In genomic region chr20:44083220-44083933, GRCh38 we compare ENCODE assay signal across 11 cellular contexts.
DNase-seq lines count a peak whose midpoint lies in the region; ATAC-seq and TF ChIP-seq lines count a peak whose summit lies in the region.
"Had no signal": no experiment of that assay in that cellular context is flagged by ENCODE, and none has a peak within 500 bp of the region (broad histone marks: within the 10 kb centered on the region; RNA-seq: fewer than 3 reads in every experiment).

No MANE protein-coding gene starts in this region.

- CTCF ChIA-PET in IMR-90 (lab: Yijun Ruan, JAX): interaction anchor here (0.7 kb wide), 1 partner anchor 318 kb away, joined by 5 read pairs; no protein-coding TSS in a partner anchor

- DNase-seq in AG10803 (ENCODE audit: low read depth) (peak; percentile 43), IMR-90 (peak; percentile 58), amniotic stem cell (lab: John Stamatoyannopoulos, UW) (peak; percentile 46), hepatic stellate cell (ENCODE audit: low spot score) (peak; percentile 32), germinal center (ENCODE audit: low spot score) (no peak), foreskin melanocyte (no peak)
- DNase-seq in activated naive CD4-positive, alpha-beta T cell treated with anti-CD3 and anti-CD28 coated beads, Interleukin-2, amount 50 U/mL, for 72 hours (ENCODE audit: low spot score in 2 of 2): no peak
- DNase-seq: activated effector memory CD4-positive, alpha-beta T cell treated with Interleukin-2 at 50 U/mL for 16 hours; immature natural killer cell had no signal

- H3K14ac ChIP-seq in IMR-90 (replicated peaks; ENCODE audit: low read depth, low read length): no peak overlapping the region

- POLR2A ChIA-PET in IMR-90 (lab: Charles Lee; ENCODE audit: unreplicated experiment): no interaction called here

- H4K8ac ChIP-seq in IMR-90 (ENCODE audit: low read depth in 2 of 2, low read length in 2 of 2): no peak overlapping the region

- no peaks in the 10 kb centered on the region for H4K20me1 ChIP-seq in IMR-90 (ENCODE audit: insufficient read depth, low read length)
- H4K20me1 ChIP-seq: BLaER1 treated with 17β-estradiol and CSF1 and Interleukin-3, amounts not matched to agents 10 nM and 100 nM had no signal

- no peak for TF ChIP-seq POLR2A in IMR-90 (IDR thresholded peaks at IDR 0.05; ENCODE audit: low read depth, low read length)

- no peak overlapping the region for H3K9ac ChIP-seq in IMR-90 (ENCODE audit: low read depth, low read length)
- H3K9ac ChIP-seq: BLaER1 treated with 17β-estradiol and CSF1 and Interleukin-3, amounts not matched to agents 10 nM and 100 nM had no signal

- no peaks in the 10 kb centered on the region for H3K36me3 ChIP-seq in IMR-90 (ENCODE audit: control insufficient read depth, insufficient read depth, low read length)
- H3K36me3 ChIP-seq: BLaER1 treated with 17β-estradiol and CSF1 and Interleukin-3, amounts not matched to agents 10 nM and 100 nM had no signal

- no peak overlapping the region for H3K18ac ChIP-seq in IMR-90 (ENCODE audit: low read depth, low read length)

- no peak overlapping the region for H3K23ac ChIP-seq in IMR-90 (ENCODE audit: low read depth, low read length)

- in situ Hi-C loops in IMR-90 (cut with MboI; ENCODE audit: low sequenced_read_pairs): loop anchor here (5.0 kb wide), 2 partner anchors 331 to 546 kb away; no protein-coding TSS in a partner anchor

- H3K4me3 ChIP-seq in AG10803 (ENCODE audit: low read length) (no peak overlapping the region), IMR-90 (ENCODE audit: insufficient read depth, low read depth, low read length) (no peak overlapping the region)
- H3K4me3 ChIP-seq: BLaER1 treated with 17β-estradiol and CSF1 and Interleukin-3, amounts not matched to agents 10 nM and 100 nM had no signal

- no peak overlapping the region; the same call in 2 of the 3 replicates for H2BK15ac ChIP-seq in IMR-90 (ENCODE audit: low read depth, low read length)

- peak; percentile 23; the same call in 1 of the 2 replicates for ATAC-seq in IMR-90 (ENCODE audit: low read depth)
- no peak for ATAC-seq in activated naive CD4-positive, alpha-beta T cell treated with anti-CD3 and anti-CD28 coated beads, Interleukin-2, amount 50 U/mL, for 72 hours
- no peak for ATAC-seq in HG03460 (IDR thresholded peaks at IDR 0.05; ENCODE audit: unreplicated experiment)

- H3K27me3 ChIP-seq in IMR-90 (ENCODE audit: control insufficient read depth, insufficient read depth, low read length): no peaks in the 10 kb centered on the region
- H3K27me3 ChIP-seq: BLaER1 treated with 17β-estradiol and CSF1 and Interleukin-3, amounts not matched to agents 10 nM and 100 nM had no signal

- no peak overlapping the region for H3K27ac Mint-ChIP-seq in activated naive CD4-positive, alpha-beta T cell treated with anti-CD3 and anti-CD28 coated beads, Interleukin-2, amount 50 U/mL, for 72 hours
- H3K27ac Mint-ChIP-seq: immature natural killer cell had no signal

- TF ChIP-seq CTCF in AG10803 (conservative IDR thresholded peaks at IDR 0.05; ENCODE audit: low read length) (no peak), IMR-90 (conservative IDR thresholded peaks at IDR 0.05; ENCODE audit: low read depth, low read length) (no peak)

- dilution Hi-C loops in IMR-90 (cut with HindIII; ENCODE audit: low sequenced_read_pairs, unreplicated experiment): no loop called here

- intact Hi-C loops in IMR-90 (cut with micrococcal nuclease): loop anchor here (5.0 kb wide), 1 partner anchor 621 kb away; no protein-coding TSS in a partner anchor

- H2BK20ac ChIP-seq in IMR-90 (ENCODE audit: low read depth, low read length): peak overlapping the region; percentile 65; the same call in 1 of the 2 replicates

- no peaks in the 10 kb centered on the region for H3K9me3 Mint-ChIP-seq in activated naive CD4-positive, alpha-beta T cell treated with anti-CD3 and anti-CD28 coated beads, Interleukin-2, amount 50 U/mL, for 72 hours
- H3K9me3 Mint-ChIP-seq: immature natural killer cell had no signal

- no peak overlapping the region for H3K4me2 ChIP-seq in IMR-90 (ENCODE audit: low read depth, low read length)
- H3K4me2 ChIP-seq: BLaER1 treated with 17β-estradiol and CSF1 and Interleukin-3, amounts not matched to agents 10 nM and 100 nM had no signal

- no peak overlapping the region for H4K91ac ChIP-seq in IMR-90 (ENCODE audit: insufficient read depth, low read depth, low read length)

- no peaks in the 10 kb centered on the region for H3K79me1 ChIP-seq in IMR-90 (ENCODE audit: low read depth in 1 of 2, low read length in 2 of 2)

- no peak overlapping the region for H2AFZ ChIP-seq in IMR-90 (replicated peaks; ENCODE audit: low read length, poor library complexity)

- no peak overlapping the region for H3K56ac ChIP-seq in IMR-90 (ENCODE audit: extremely low read depth, insufficient read depth, low read length)

- H3K4ac ChIP-seq in IMR-90 (ENCODE audit: low read depth, low read length): no peak overlapping the region

- H2AK9ac ChIP-seq in IMR-90 (replicated peaks; ENCODE audit: low read depth, low read length, poor library complexity): no peak overlapping the region

- H4K5ac ChIP-seq in IMR-90 (ENCODE audit: low read depth, low read length): no peak overlapping the region

- H3K4me1 ChIP-seq in IMR-90 (ENCODE audit: control insufficient read depth, insufficient read depth, low read length): peaks cover 11% of the 10 kb centered on the region

- H2AK5ac ChIP-seq in IMR-90 (ENCODE audit: low read depth, low read length): peak overlapping the region; percentile 15; the same call in 1 of the 2 replicates

- no peak overlapping the region for H2BK120ac ChIP-seq in IMR-90 (ENCODE audit: low read depth, low read length)

- WGBS in IMR-90 (ENCODE audit: extremely low coverage in 2 of 2, insufficient read length in 1 of 2), 2 experiments: 93% methylated on average over 3 of the region's 10 CpGs; no CpG with 5 or more reads in 1 of the 2 experiments

- no peak for TF ChIP-seq RAD21 in IMR-90 (IDR thresholded peaks at IDR 0.05; ENCODE audit: low read length)

- peaks cover 5% of the 10 kb centered on the region for H3K9me1 ChIP-seq in IMR-90 (ENCODE audit: insufficient read depth, low read length)

- no peaks in the 10 kb centered on the region for H3K9me3 ChIP-seq in IMR-90 (ENCODE audit: control insufficient read depth, insufficient read depth, low read length)
- H3K9me3 ChIP-seq: BLaER1 treated with 17β-estradiol and CSF1 and Interleukin-3, amounts not matched to agents 10 nM and 100 nM had no signal

- no peak overlapping the region for H2BK5ac ChIP-seq in IMR-90 (ENCODE audit: low read depth, low read length, poor library complexity, severe bottlenecking)

- no peaks in the 10 kb centered on the region for H3K36me3 Mint-ChIP-seq in activated naive CD4-positive, alpha-beta T cell treated with anti-CD3 and anti-CD28 coated beads, Interleukin-2, amount 50 U/mL, for 72 hours
- H3K36me3 Mint-ChIP-seq: immature natural killer cell had no signal

- BruUV-seq in IMR-90 (replicated peaks; lab: Mats Ljungman, UMichigan): no TSS peak

- no peak overlapping the region for H3K27ac ChIP-seq in IMR-90 (ENCODE audit: insufficient read depth, low read length)
- H3K27ac ChIP-seq: BLaER1 treated with 17β-estradiol and CSF1 and Interleukin-3, amounts not matched to agents 10 nM and 100 nM had no signal

TF ChIP-seq in IMR-90, 13 proteins besides CTCF, POLR2A, EP300 and RAD21:
- TF ChIP-seq ELK1 (IDR thresholded peaks at IDR 0.05; ENCODE audit: borderline replicate concordance, low read depth, low read length) (no peak), SMC3 (IDR thresholded peaks at IDR 0.05; ENCODE audit: low read depth, low read length) (no peak), BHLHE40 (IDR thresholded peaks at IDR 0.05; ENCODE audit: low read depth, low read length) (no peak), MXI1 (IDR thresholded peaks at IDR 0.05; ENCODE audit: borderline replicate concordance, low read depth, low read length) (no peak), USF2 (IDR thresholded peaks at IDR 0.05; ENCODE audit: low read depth, low read length) (no peak; the same call in 1 of the 2 replicates), RCOR1 (IDR thresholded peaks at IDR 0.05; ENCODE audit: insufficient replicate concordance, low read length) (no peak), FOS (IDR thresholded peaks at IDR 0.05; ENCODE audit: low read depth, low read length) (no peak), MAFK (IDR thresholded peaks at IDR 0.05; ENCODE audit: low read depth, low read length) (no peak), RFX5 (IDR thresholded peaks at IDR 0.05; ENCODE audit: low read depth, low read length) (no peak), NFE2L2 (IDR thresholded peaks at IDR 0.05; ENCODE audit: low read depth, low read length) (no peak), MAZ (IDR thresholded peaks at IDR 0.05; ENCODE audit: borderline replicate concordance, low read depth, low read length) (no peak)

Comparison
In these comparisons a context has a peak if more than half of its experiments do, and no peak if none do; other contexts are left out.
1. DNase-seq: peak in AG10803 (single experiment), IMR-90 (single experiment), amniotic stem cell (single experiment) and hepatic stellate cell (single experiment); none in germinal center (single experiment), foreskin melanocyte (single experiment) and activated naive CD4-positive, alpha-beta T cell treated with anti-CD3 and anti-CD28 coated beads, Interleukin-2, amount 50 U/mL, for 72 hours (0 of 2).